ENCODE assay signal across 2 cellular contexts in the genomic region with DNA sequence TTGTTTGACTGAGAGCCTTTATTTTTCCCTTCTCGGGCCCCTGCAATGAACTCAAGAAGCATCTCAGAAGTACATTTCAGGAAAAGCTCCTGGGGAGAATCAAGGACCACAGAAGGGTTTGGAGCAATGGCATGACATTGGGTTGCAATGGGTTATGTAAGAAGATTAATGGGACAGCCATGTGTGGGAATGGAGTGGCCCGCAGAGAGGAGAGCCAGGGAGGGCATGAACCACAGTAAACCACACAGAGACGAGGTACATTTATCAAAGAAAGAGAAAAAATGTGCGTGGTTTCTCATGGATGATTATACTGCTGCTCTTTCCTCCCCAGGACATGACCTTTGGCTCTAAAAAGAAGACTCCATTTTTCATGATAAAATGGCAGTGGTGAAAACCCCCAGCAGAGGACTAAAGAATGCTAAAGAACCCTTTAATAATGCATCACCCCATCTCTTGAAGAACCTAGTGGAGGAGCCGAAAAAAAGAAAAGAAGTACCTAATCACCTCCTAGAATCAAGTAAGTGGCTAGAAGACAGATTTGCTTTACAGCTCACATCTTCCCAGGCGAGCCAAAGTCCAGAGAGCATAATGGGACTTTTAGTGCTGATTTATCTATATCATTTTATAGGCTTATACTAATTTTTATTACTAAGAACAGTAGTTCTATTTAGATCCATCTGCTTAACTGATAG.
TF ChIP-seq lines count a peak whose summit lies in the region.

No MANE protein-coding gene starts in this region.

TF ChIP-seq in HEK293, 187 proteins besides CTCF, POLR2A, EP300 and RAD21:
- TF ChIP-seq ZIC2 (tag by site-specific recombination; IDR thresholded peaks at IDR 0.05) (peak; percentile 11; the same call in 1 of the 2 replicates), ZNF2 (tag by site-specific recombination; IDR thresholded peaks at IDR 0.05) (no peak), ZNF510 (tag by site-specific recombination; IDR thresholded peaks at IDR 0.05; ENCODE audit: insufficient replicate concordance) (no peak), ZNF157 (tag by site-specific recombination; IDR thresholded peaks at IDR 0.05) (no peak)
TF ChIP-seq in HEK293: peak in this region for 1.

TF ChIP-seq in K562, 482 proteins besides CTCF, POLR2A, EP300 and RAD21:
- TF ChIP-seq ZNF384 (IDR thresholded peaks at IDR 0.05; ENCODE audit: low read depth, low read length) (no peak), MEIS2 (IDR thresholded peaks at IDR 0.05; ENCODE audit: partially characterized antibody) (peak; percentile 35), NR2C2 (CRISPR knock-in tag; IDR thresholded peaks at IDR 0.05) (no peak), NR2C2 (tag; IDR thresholded peaks at IDR 0.05) (0 out of 2 replicates have a peak, but pooled peaks have one; percentile 39)
- TF ChIP-seq, protein P1, sequence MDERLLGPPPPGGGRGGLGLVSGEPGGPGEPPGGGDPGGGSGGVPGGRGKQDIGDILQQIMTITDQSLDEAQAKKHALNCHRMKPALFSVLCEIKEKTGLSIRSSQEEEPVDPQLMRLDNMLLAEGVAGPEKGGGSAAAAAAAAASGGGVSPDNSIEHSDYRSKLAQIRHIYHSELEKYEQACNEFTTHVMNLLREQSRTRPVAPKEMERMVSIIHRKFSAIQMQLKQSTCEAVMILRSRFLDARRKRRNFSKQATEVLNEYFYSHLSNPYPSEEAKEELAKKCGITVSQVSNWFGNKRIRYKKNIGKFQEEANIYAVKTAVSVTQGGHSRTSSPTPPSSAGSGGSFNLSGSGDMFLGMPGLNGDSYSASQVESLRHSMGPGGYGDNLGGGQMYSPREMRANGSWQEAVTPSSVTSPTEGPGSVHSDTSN (CRISPR knock-in tag; IDR thresholded peaks at IDR 0.05; ENCODE audit: low read depth): no peak
- TF ChIP-seq, protein P1 (tag; conservative IDR thresholded peaks at IDR 0.05; ENCODE audit: low read depth): peak; percentile 74
